13 cellular contexts compared by ENCODE assay signal in genomic region chr12:75623631-75624118, GRCh38.
DNase-seq lines count a peak whose midpoint lies in the region; ATAC-seq and TF ChIP-seq lines count a peak whose summit lies in the region.
"Had no signal": no experiment of that assay in that cellular context is flagged by ENCODE, and none has a peak within 500 bp of the region (broad histone marks: within the 10 kb centered on the region; RNA-seq: fewer than 3 reads in every experiment).

No MANE protein-coding gene starts in this region.

- H3K27ac ChIP-seq in SK-N-MC (no peak overlapping the region), ascending aorta (no peak overlapping the region)
- H3K27ac ChIP-seq: coronary artery, ovary, suprapubic skin had no signal

- H3K36me3 Mint-ChIP-seq in T-cell: no peaks in the 10 kb centered on the region
- H3K36me3 Mint-ChIP-seq: IgD-negative memory B cell had no signal

- H3K4me1 ChIP-seq in ascending aorta: no peaks in the 10 kb centered on the region
- H3K4me1 ChIP-seq: suprapubic skin had no signal

- DNase-seq in SHP77 (lab: John Stamatoyannopoulos, UW) (peak; percentile 6 to 18), SHP77 treated with DMSO at 0.1 percent for 48 hours (lab: John Stamatoyannopoulos, UW) (no peak), SK-N-MC (ENCODE audit: low read depth, low spot score) (peak; percentile 50), glomerular endothelial cell (ENCODE audit: extremely low read depth, low read depth, low spot score) (peak; percentile 42), stromal cell of bone marrow (ENCODE audit: low read depth) (peak; percentile 57), ascending aorta (ENCODE audit: low spot score in 2 of 2) (no peak), T-cell (no peak), NCI-H446 (lab: John Stamatoyannopoulos, UW) (no peak)
- DNase-seq: C1 segment of cervical spinal cord, ovary had no signal

- no peaks in the 10 kb centered on the region for H3K9me3 ChIP-seq in SK-N-MC (ENCODE audit: low read depth, low read length)
- no peaks in the 10 kb centered on the region for H3K9me3 ChIP-seq in ascending aorta
- H3K9me3 ChIP-seq: ovary, suprapubic skin had no signal

- H3K4me3 ChIP-seq in SK-N-MC (no peak overlapping the region), ascending aorta (no peak overlapping the region)
- H3K4me3 ChIP-seq: coronary artery, ovary, suprapubic skin had no signal

- H3K36me3 ChIP-seq in SK-N-MC (ENCODE audit: insufficient read depth, low read length) (no peaks in the 10 kb centered on the region), ascending aorta (no peaks in the 10 kb centered on the region)
- H3K36me3 ChIP-seq: ovary, suprapubic skin had no signal

- no peaks in the 10 kb centered on the region for H3K4me1 Mint-ChIP-seq in T-cell
- H3K4me1 Mint-ChIP-seq: IgD-negative memory B cell had no signal

- intact Hi-C loops in ascending aorta (cut with DNase I): no loop called here

- H3K4me3 Mint-ChIP-seq in T-cell: no peak overlapping the region
- H3K4me3 Mint-ChIP-seq: IgD-negative memory B cell had no signal

- H3K27me3 ChIP-seq in ascending aorta: no peaks in the 10 kb centered on the region
- H3K27me3 ChIP-seq: ovary, suprapubic skin had no signal

- no peak for TF ChIP-seq CTCF in ascending aorta (IDR thresholded peaks at IDR 0.05)

- H3K9ac ChIP-seq in SK-N-MC (ENCODE audit: insufficient read length): no peak overlapping the region

- peak overlapping the region in 1 of 2 donors; percentile 19 for H3K27ac Mint-ChIP-seq in T-cell
- H3K27ac Mint-ChIP-seq: IgD-negative memory B cell had no signal

- no peak for ATAC-seq in T-cell (replicated peaks in 1 of 4)

- peaks cover 0 to 7% of the 10 kb centered on the region in 2 donors for H3K27me3 Mint-ChIP-seq in T-cell
- H3K27me3 Mint-ChIP-seq: IgD-negative memory B cell had no signal

- POLR2A ChIA-PET in T-cell (lab: Charles Lee): interaction anchor here in 1 of 2 donors (0.6 to 0.7 kb wide), 2 partner anchors 80 to 109 kb away, joined by 3 read pairs; no protein-coding TSS in a partner anchor

- peaks cover 0 to 6% (median 3%) of the 10 kb centered on the region in 3 donors for H3K9me3 Mint-ChIP-seq in T-cell

- CTCF ChIA-PET in T-cell (lab: Charles Lee): interaction anchor here (0.6 kb wide), 2 partner anchors 23 to 126 kb away, joined by 3 to 4 read pairs; no protein-coding TSS in a partner anchor

Comparison
In these comparisons a context has a peak if more than half of its experiments do, and no peak if none do; other contexts are left out.
1. DNase-seq: peak in SHP77 (2 of 2), SK-N-MC (single experiment), glomerular endothelial cell (single experiment) and stromal cell of bone marrow (single experiment); none in SHP77 treated with DMSO at 0.1 percent for 48 hours (single experiment), ascending aorta (0 of 2), T-cell (0 of 34) and NCI-H446 (0 of 2).